In genomic region chr4:15378493-15378892, GRCh38 we compare ENCODE assay signal across 22 cellular contexts. TPM values are rescaled to one million over a fixed set of nuclear protein-coding genes. Genes with fewer than 3 reads are reported as not detected.
"Had no signal": no experiment of that assay in that cellular context is flagged by ENCODE, and none has a peak within 500 bp of the region (broad histone marks: within the 10 kb centered on the region; RNA-seq: fewer than 3 reads in every experiment).

No MANE protein-coding gene starts in this region.

- DNase-seq: activated CD4-positive, alpha-beta memory T cell treated with anti-CD3 and anti-CD28 coated beads for 36 hours; activated CD8-positive, alpha-beta memory T cell treated with anti-CD3 and anti-CD28 coated beads, Interleukin-2, amount 10 ng/mL, durations not matched to agents 7 days and 5 days; amniotic stem cell; central memory CD4-positive, alpha-beta T cell; dorsolateral prefrontal cortex; glutamatergic neuron; kidney; mucosa of descending colon; naive thymus-derived CD4-positive, alpha-beta T cell; ovary; right lobe of liver; small intestine; stimulated activated CD4-positive, alpha-beta T cell treated with anti-CD3 and anti-CD28 coated beads, Interleukin-4, amount 100 ng/mL, for 1 hour; testis; upper lobe of right lung; WERI-Rb-1 had no signal

- H3K27ac Mint-ChIP-seq: activated CD4-positive, alpha-beta memory T cell treated with anti-CD3 and anti-CD28 coated beads for 36 hours; activated CD8-positive, alpha-beta memory T cell treated with anti-CD3 and anti-CD28 coated beads, Interleukin-2, amount 10 ng/mL, durations not matched to agents 7 days and 5 days; activated naive CD8-positive, alpha-beta T cell; stimulated activated memory B cell treated with anti-CD40 and anti-IgM and Interleukin-4, amounts not matched to agents 10 μg/mL and 1 μg/mL and 100 μg/mL, for 72 hours had no signal

- H3K4me1 ChIP-seq: foreskin keratinocyte, right lobe of liver had no signal

- H3K27me3 Mint-ChIP-seq: activated CD4-positive, alpha-beta memory T cell treated with anti-CD3 and anti-CD28 coated beads for 36 hours; activated naive CD8-positive, alpha-beta T cell; brain; stimulated activated memory B cell treated with anti-CD40 and anti-IgM and Interleukin-4, amounts not matched to agents 10 μg/mL and 1 μg/mL and 100 μg/mL, for 72 hours had no signal

- ATAC-seq: activated CD8-positive, alpha-beta memory T cell treated with anti-CD3 and anti-CD28 coated beads, Interleukin-2, amount 10 ng/mL, durations not matched to agents 7 days and 5 days; left lobe of liver; right lobe of liver; stimulated activated memory B cell treated with anti-CD40 and anti-IgM and Interleukin-4, amounts not matched to agents 10 μg/mL and 1 μg/mL and 100 μg/mL, for 72 hours; upper lobe of right lung had no signal

- H3K4me3 ChIP-seq: dorsolateral prefrontal cortex, mucosa of descending colon, ovary, right lobe of liver, testis, upper lobe of right lung had no signal

- H3K9me3 Mint-ChIP-seq: activated CD4-positive, alpha-beta memory T cell treated with anti-CD3 and anti-CD28 coated beads for 36 hours; brain; stimulated activated memory B cell treated with anti-CD40 and anti-IgM and Interleukin-4, amounts not matched to agents 10 μg/mL and 1 μg/mL and 100 μg/mL, for 72 hours had no signal

- H3K36me3 Mint-ChIP-seq: activated CD4-positive, alpha-beta memory T cell treated with anti-CD3 and anti-CD28 coated beads for 36 hours; activated CD8-positive, alpha-beta memory T cell treated with anti-CD3 and anti-CD28 coated beads, Interleukin-2, amount 10 ng/mL, durations not matched to agents 7 days and 5 days; brain; stimulated activated memory B cell treated with anti-CD40 and anti-IgM and Interleukin-4, amounts not matched to agents 10 μg/mL and 1 μg/mL and 100 μg/mL, for 72 hours had no signal

- H3K27ac ChIP-seq: dorsolateral prefrontal cortex, foreskin keratinocyte, ovary, right lobe of liver, testis, upper lobe of right lung, WERI-Rb-1 had no signal

- H3K36me3 ChIP-seq: ovary, right lobe of liver, upper lobe of right lung, WERI-Rb-1 had no signal

- H3K9me3 ChIP-seq: mucosa of descending colon, ovary, right lobe of liver, testis, upper lobe of right lung had no signal

- H3K27me3 ChIP-seq: dorsolateral prefrontal cortex, ovary, right lobe of liver, testis, upper lobe of right lung had no signal

- H3K4me3 Mint-ChIP-seq: activated CD4-positive, alpha-beta memory T cell treated with anti-CD3 and anti-CD28 coated beads for 36 hours; activated CD8-positive, alpha-beta memory T cell treated with anti-CD3 and anti-CD28 coated beads, Interleukin-2, amount 10 ng/mL, durations not matched to agents 7 days and 5 days; activated naive CD8-positive, alpha-beta T cell; brain; naive thymus-derived CD4-positive, alpha-beta T cell; stimulated activated memory B cell treated with anti-CD40 and anti-IgM and Interleukin-4, amounts not matched to agents 10 μg/mL and 1 μg/mL and 100 μg/mL, for 72 hours had no signal

RNA-seq across cellular contexts. Expression of gene C1QTNF7, which starts 49.3 kb away (rescaled TPM):
- total RNA-seq: activated CD4-positive, alpha-beta memory T cell treated with anti-CD3 and anti-CD28 coated beads for 36 hours; activated CD8-positive, alpha-beta memory T cell treated with anti-CD3 and anti-CD28 coated beads, Interleukin-2, amount 10 ng/mL, durations not matched to agents 7 days and 5 days; foreskin keratinocyte; T-helper 2 cell treated with Interferon-gamma antibody and Interleukin-4, amounts not matched to agents 100 ng/mL and 5 ng/mL, for 36 hours had no signal
- polyA plus RNA-seq: foreskin keratinocyte; naive thymus-derived CD4-positive, alpha-beta T cell had no signal
